ENCODE assay signal across 27 cellular contexts in genomic region chr3:16667633-16668032, GRCh38.
"Had no signal": no experiment of that assay in that cellular context is flagged by ENCODE, and none has a peak within 500 bp of the region (broad histone marks: within the 10 kb centered on the region; RNA-seq: fewer than 3 reads in every experiment).

No MANE protein-coding gene starts in this region.

- DNase-seq: activated CD4-positive, alpha-beta memory T cell treated with anti-CD3 and anti-CD28 coated beads for 36 hours; activated CD4-positive, alpha-beta T cell treated with anti-CD3 and anti-CD28 coated beads for 48 hours; activated CD8-positive, alpha-beta memory T cell treated with anti-CD3 and anti-CD28 coated beads, Interleukin-2, amount 50 U/mL, for 4 hours; activated gamma-delta T cell; activated T-cell treated with anti-CD3 and anti-CD28 coated beads, Interleukin-2, amount 50 U/mL, for 24 hours; anterior cingulate cortex; body of pancreas; effector CD8-positive, alpha-beta T cell; gastrocnemius medialis; left colon; mammary epithelial cell; naive thymus-derived CD4-positive, alpha-beta T cell; ovary; retina; stimulated activated CD4-positive, alpha-beta T cell treated with anti-CD3 and anti-CD28 coated beads, Interleukin-12 subunit alpha, Interleukin-12 subunit beta, amount 100 ng/mL, for 4 hours; stimulated activated CD4-positive, alpha-beta T cell treated with anti-CD3 and anti-CD28 coated beads, Interleukin-4, amount 100 ng/mL, for 1 hour; substantia nigra; upper lobe of left lung had no signal

- H3K27ac Mint-ChIP-seq: activated CD4-positive, alpha-beta memory T cell treated with anti-CD3 and anti-CD28 coated beads for 36 hours; activated naive CD4-positive, alpha-beta T cell treated with anti-CD3 and anti-CD28 coated beads, Interleukin-2, amount 50 U/mL, for 24 hours; activated T-cell treated with anti-CD3 and anti-CD28 coated beads, Interleukin-2, amount 50 U/mL, for 24 hours; mesothelial cell of epicardium; progenitor cell of endocrine pancreas; stimulated activated effector memory CD8-positive, alpha-beta T cell treated with anti-CD3 and anti-CD28 coated beads, Interleukin-12 subunit alpha, Interleukin-12 subunit beta, amount 100 ng/mL, for 72 hours; stimulated activated naive CD8-positive, alpha-beta T cell treated with anti-CD3 and anti-CD28 coated beads, Interleukin-15, Interleukin-2, amounts not matched to agents 100 ng/mL and 50 ng/mL, for 24 hours had no signal

- H3K4me3 Mint-ChIP-seq: activated CD4-positive, alpha-beta memory T cell treated with anti-CD3 and anti-CD28 coated beads for 36 hours; activated naive CD4-positive, alpha-beta T cell treated with anti-CD3 and anti-CD28 coated beads, Interleukin-2, amount 50 U/mL, for 24 hours; activated T-cell treated with anti-CD3 and anti-CD28 coated beads, Interleukin-2, amount 50 U/mL, for 24 hours; mesothelial cell of epicardium; naive thymus-derived CD4-positive, alpha-beta T cell; stimulated activated effector memory CD8-positive, alpha-beta T cell treated with anti-CD3 and anti-CD28 coated beads, Interleukin-12 subunit alpha, Interleukin-12 subunit beta, amount 100 ng/mL, for 72 hours; stimulated activated naive CD8-positive, alpha-beta T cell treated with anti-CD3 and anti-CD28 coated beads, Interleukin-15, Interleukin-2, amounts not matched to agents 100 ng/mL and 50 ng/mL, for 24 hours had no signal

- H3K36me3 Mint-ChIP-seq: activated CD4-positive, alpha-beta memory T cell treated with anti-CD3 and anti-CD28 coated beads for 36 hours; mesothelial cell of epicardium; naive thymus-derived CD4-positive, alpha-beta T cell; stimulated activated effector memory CD8-positive, alpha-beta T cell treated with anti-CD3 and anti-CD28 coated beads, Interleukin-12 subunit alpha, Interleukin-12 subunit beta, amount 100 ng/mL, for 72 hours had no signal

- FAIRE-seq: colon, endometrium, keratinocyte, TTC549 had no signal

- H3K27me3 Mint-ChIP-seq: progenitor cell of endocrine pancreas had no signal

- H3K4me1 Mint-ChIP-seq: activated naive CD4-positive, alpha-beta T cell treated with anti-CD3 and anti-CD28 coated beads, Interleukin-2, amount 50 U/mL, for 24 hours; mesothelial cell of epicardium; naive thymus-derived CD4-positive, alpha-beta T cell; stimulated activated effector memory CD8-positive, alpha-beta T cell treated with anti-CD3 and anti-CD28 coated beads, Interleukin-12 subunit alpha, Interleukin-12 subunit beta, amount 100 ng/mL, for 72 hours had no signal

- H3K9me3 Mint-ChIP-seq: activated CD4-positive, alpha-beta memory T cell treated with anti-CD3 and anti-CD28 coated beads for 36 hours; activated naive CD4-positive, alpha-beta T cell treated with anti-CD3 and anti-CD28 coated beads, Interleukin-2, amount 50 U/mL, for 24 hours; activated T-cell treated with anti-CD3 and anti-CD28 coated beads, Interleukin-2, amount 50 U/mL, for 24 hours; mesothelial cell of epicardium; stimulated activated effector memory CD8-positive, alpha-beta T cell treated with anti-CD3 and anti-CD28 coated beads, Interleukin-12 subunit alpha, Interleukin-12 subunit beta, amount 100 ng/mL, for 72 hours; stimulated activated naive CD8-positive, alpha-beta T cell treated with anti-CD3 and anti-CD28 coated beads, Interleukin-15, Interleukin-2, amounts not matched to agents 100 ng/mL and 50 ng/mL, for 24 hours had no signal
